In the genomic region with DNA sequence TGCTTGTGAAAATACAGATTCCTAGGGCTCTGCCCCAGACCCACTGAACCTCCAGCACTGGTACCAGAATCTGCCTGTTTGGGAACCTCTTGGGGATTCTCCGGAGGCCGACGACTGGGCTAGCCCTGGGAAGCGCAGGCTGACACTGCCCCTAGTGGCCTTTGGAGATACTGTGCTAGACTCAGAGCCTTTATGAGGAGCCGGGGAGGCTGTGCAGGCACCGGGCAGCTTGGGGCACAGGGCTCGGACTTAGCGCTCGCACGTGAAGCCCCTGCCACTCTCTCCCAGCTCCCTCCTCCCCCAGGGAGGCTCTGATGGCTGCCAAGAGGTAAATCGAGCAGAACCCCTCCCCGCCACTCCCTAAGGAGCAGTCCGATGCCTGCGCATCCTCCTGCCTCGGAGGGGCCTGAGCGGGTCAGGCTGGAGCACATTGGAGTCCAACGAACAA, we compare ENCODE assay signal across 9 cellular contexts.
DNase-seq lines count a peak whose midpoint lies in the region; ATAC-seq, FAIRE-seq and TF ChIP-seq lines count a peak whose summit lies in the region.
"Had no signal": no experiment of that assay in that cellular context is flagged by ENCODE, and none has a peak within 500 bp of the region (broad histone marks: within the 10 kb centered on the region; RNA-seq: fewer than 3 reads in every experiment).

No MANE protein-coding gene starts in this region.

- H3K36me3 Mint-ChIP-seq in HFFc6 (ENCODE audit: low read depth), result no peaks in the 10 kb centered on the region
- H3K36me3 Mint-ChIP-seq in neural crest cell (ENCODE audit: low read depth), result no peaks in the 10 kb centered on the region

- ATAC-seq in A549 (peak; percentile 94 to 99), foreskin keratinocyte (peak; percentile 93)

- H3K4me1 Mint-ChIP-seq in HFFc6 (ENCODE audit: low read depth) (no peaks in the 10 kb centered on the region; the same call in 1 of the 2 replicates), neural crest cell (peaks cover 50% of the 10 kb centered on the region)

- H3K27me3 ChIP-seq in foreskin keratinocyte, result no peaks in the 10 kb centered on the region

- no peaks in the 10 kb centered on the region for H3K4me1 ChIP-seq in A549
- no peaks in the 10 kb centered on the region for H3K4me1 ChIP-seq in foreskin keratinocyte

- H3K27me3 Mint-ChIP-seq in HFFc6 (ENCODE audit: insufficient read depth), result peaks cover 2% of the 10 kb centered on the region
- peaks cover 5% of the 10 kb centered on the region for H3K27me3 Mint-ChIP-seq in neural crest cell (ENCODE audit: low read depth)

- H3K4me2 ChIP-seq in A549, result 0 out of 3 replicates have a peak overlapping the region, but pooled peaks have one; percentile 32

- no peak overlapping the region for H3K4me3 ChIP-seq in A549
- H3K4me3 ChIP-seq: skin epidermis had no signal

- no peaks in the 10 kb centered on the region for H3K9me3 Mint-ChIP-seq in HFFc6
- no peaks in the 10 kb centered on the region for H3K9me3 Mint-ChIP-seq in neural crest cell

- no peak overlapping the region for H3K27ac ChIP-seq in A549
- H3K27ac ChIP-seq in foreskin keratinocyte, result no peak overlapping the region
- H3K27ac ChIP-seq: skin epidermis had no signal

- 46% methylated on average over 12 of the region's 17 CpGs for WGBS in A549 (ENCODE audit: missing lambda C conversion rate)

- H3K4me3 Mint-ChIP-seq in HFFc6 (no peak overlapping the region), neural crest cell (peak overlapping the region; percentile 20)

- POLR2A ChIA-PET in A549 (lab: Yijun Ruan, JAX) (no interaction called here), GM10248 (lab: Yijun Ruan, JAX) (no interaction called here)

- TF ChIP-seq CTCF in A549 (IDR thresholded peaks at IDR 0.05), result peak; percentile 62
- peak; percentile 66 for TF ChIP-seq CTCF in GM10248 (IDR thresholded peaks at IDR 0.05; ENCODE audit: control extremely low read depth, extremely low read depth, low read depth, missing control alignments)
- peak; percentile 81 for TF ChIP-seq CTCF in HFFc6 (IDR thresholded peaks at IDR 0.05)
- TF ChIP-seq CTCF in foreskin keratinocyte (conservative IDR thresholded peaks at IDR 0.05), result peak; percentile 79
- peak; percentile 86 for TF ChIP-seq CTCF in neural crest cell (conservative IDR thresholded peaks at IDR 0.05)

- no peaks in the 10 kb centered on the region for H3K9me3 ChIP-seq in A549

- peak; percentile 60 to 72 for TF ChIP-seq RAD21 in A549 (conservative IDR thresholded peaks at IDR 0.05 in 1 of 2, IDR thresholded peaks at IDR 0.05 in 1 of 2)

- no peak for TF ChIP-seq EP300 in A549 (IDR thresholded peaks at IDR 0.05)

- no peak for TF ChIP-seq POLR2A in A549 (IDR thresholded peaks at IDR 0.05; ENCODE audit: low read length)

- DNase-seq in A549 (ENCODE audit: low read depth in 1 of 2, low spot score in 1 of 2) (peak; percentile 61 to 88), GM10248 (ENCODE audit: extremely low spot score) (peak; percentile 77), HFFc6 (no peak), NCI-H1105 treated with DMSO at 0.1 percent for 48 hours (lab: John Stamatoyannopoulos, UW) (peak; percentile 37), foreskin keratinocyte (peak in 1 of 2 donors; percentile 10), neural crest cell (ENCODE audit: low read depth, low spot score) (peak; percentile 67), GDM1 (lab: John Stamatoyannopoulos, UW) (no peak)
- peak; percentile 6 for DNase-seq in activated CD4-positive, alpha-beta T cell treated with anti-CD3 and anti-CD28 coated beads, Interleukin-2, amount 50 U/mL, for 1 hour

- no peak overlapping the region for H3K27ac Mint-ChIP-seq in HFFc6
- H3K27ac Mint-ChIP-seq in neural crest cell (ENCODE audit: unreplicated experiment), result no peak overlapping the region

- FAIRE-seq in A549 (lab: Jason Lieb, UNC), result no peak

- CTCF ChIA-PET in A549 (lab: Yijun Ruan, JAX), result interaction anchor here (0.6 to 3.1 kb wide), 13 partner anchors 9 to 514 kb away, joined by 3 to 21 read pairs (median 4); no protein-coding TSS in a partner anchor
- CTCF ChIA-PET in GM10248 (lab: Yijun Ruan, JAX), result interaction anchor here (1.2 to 2.0 kb wide), 4 partner anchors 9 to 857 kb away, joined by 3 to 13 read pairs (median 6); no protein-coding TSS in a partner anchor

TF ChIP-seq in A549, 52 proteins besides CTCF, POLR2A, EP300 and RAD21:
- no peak for TF ChIP-seq CBX8 (IDR thresholded peaks at IDR 0.05)
- TF ChIP-seq, protein P1, sequence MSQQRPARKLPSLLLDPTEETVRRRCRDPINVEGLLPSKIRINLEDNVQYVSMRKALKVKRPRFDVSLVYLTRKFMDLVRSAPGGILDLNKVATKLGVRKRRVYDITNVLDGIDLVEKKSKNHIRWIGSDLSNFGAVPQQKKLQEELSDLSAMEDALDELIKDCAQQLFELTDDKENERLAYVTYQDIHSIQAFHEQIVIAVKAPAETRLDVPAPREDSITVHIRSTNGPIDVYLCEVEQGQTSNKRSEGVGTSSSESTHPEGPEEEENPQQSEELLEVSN (IDR thresholded peaks at IDR 0.05; ENCODE audit: borderline replicate concordance, low read depth), result no peak
- no peak for TF ChIP-seq KDM5A (IDR thresholded peaks at IDR 0.05)
- TF ChIP-seq SMC3 (IDR thresholded peaks at IDR 0.05), result peak; percentile 41; the same call in 2 of the 3 replicates
- TF ChIP-seq, protein P2, sequence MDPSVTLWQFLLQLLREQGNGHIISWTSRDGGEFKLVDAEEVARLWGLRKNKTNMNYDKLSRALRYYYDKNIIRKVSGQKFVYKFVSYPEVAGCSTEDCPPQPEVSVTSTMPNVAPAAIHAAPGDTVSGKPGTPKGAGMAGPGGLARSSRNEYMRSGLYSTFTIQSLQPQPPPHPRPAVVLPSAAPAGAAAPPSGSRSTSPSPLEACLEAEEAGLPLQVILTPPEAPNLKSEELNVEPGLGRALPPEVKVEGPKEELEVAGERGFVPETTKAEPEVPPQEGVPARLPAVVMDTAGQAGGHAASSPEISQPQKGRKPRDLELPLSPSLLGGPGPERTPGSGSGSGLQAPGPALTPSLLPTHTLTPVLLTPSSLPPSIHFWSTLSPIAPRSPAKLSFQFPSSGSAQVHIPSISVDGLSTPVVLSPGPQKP (IDR thresholded peaks at IDR 0.05; ENCODE audit: low read depth, low read length), result no peak

Comparison
In these comparisons a context has a peak if more than half of its experiments do, and no peak if none do; other contexts are left out.
1. DNase-seq: peak in A549 (2 of 2), GM10248 (single experiment), NCI-H1105 treated with DMSO at 0.1 percent for 48 hours (single experiment), activated CD4-positive, alpha-beta T cell treated with anti-CD3 and anti-CD28 coated beads, Interleukin-2, amount 50 U/mL, for 1 hour (single experiment) and neural crest cell (single experiment); none in HFFc6 (single experiment) and GDM1 (single experiment).
2. Peak in every context shown above with its lines, with median percentiles within 50 percentile points of each other: CTCF ChIP-seq.